Comparison of ENCODE assay signal across 39 cellular contexts in genomic region chrX:80471582-80471981, GRCh38. TPM values are rescaled to one million over a fixed set of nuclear protein-coding genes. Genes with fewer than 3 reads are reported as not detected.
"Had no signal": no experiment of that assay in that cellular context is flagged by ENCODE, and none has a peak within 500 bp of the region (broad histone marks: within the 10 kb centered on the region; RNA-seq: fewer than 3 reads in every experiment).

No MANE protein-coding gene starts in this region.

- H3K4me3 ChIP-seq: MG63 had no signal

- H3K36me3 ChIP-seq: MG63 had no signal

- DNase-seq: Karpas-422, Kasumi-1, MG63, MM.1S, MV-4-11, NCI-H1048, NCI-H1092, NCI-H1092 treated with DMSO at 0.1 percent for 48 hours, NCI-H1105, NCI-H1105 treated with DMSO at 0.1 percent for 48 hours, NCI-H1417, NCI-H1417 treated with DMSO at 0.1 percent for 48 hours, NCI-H1436, NCI-H1436 treated with DMSO at 0.1 percent for 48 hours, NCI-H146, NCI-H1694, NCI-H1694 treated with DMSO at 0.1 percent for 48 hours, NCI-H187, NCI-H187 treated with DMSO at 0.1 percent for 48 hours, NCI-H1930, NCI-H2029, NCI-H2029 treated with DMSO at 0.1 percent for 48 hours, NCI-H2081, NCI-H2081 treated with DMSO at 0.1 percent for 48 hours, NCI-H2107, NCI-H2171, NCI-H2171 treated with DMSO at 0.1 percent for 48 hours, NCI-H2227 treated with DMSO at 0.1 percent for 48 hours, NCI-H226, NCI-H345, NCI-H446, NCI-H446 treated with DMSO at 0.1 percent for 48 hours, NCI-H510A, NCI-H510A treated with DMSO at 0.1 percent for 48 hours, NCI-H524 had no signal

- H3K9me3 ChIP-seq: MG63 had no signal

RNA-seq across cellular contexts. Expression of gene TENT5D, which starts 51.3 kb away (rescaled TPM):
- total RNA-seq: LHCN-M2, M059J, MCF 10A, NCI-H460 had no signal
